ENCODE assay signal across 8 cellular contexts in the genomic region with DNA sequence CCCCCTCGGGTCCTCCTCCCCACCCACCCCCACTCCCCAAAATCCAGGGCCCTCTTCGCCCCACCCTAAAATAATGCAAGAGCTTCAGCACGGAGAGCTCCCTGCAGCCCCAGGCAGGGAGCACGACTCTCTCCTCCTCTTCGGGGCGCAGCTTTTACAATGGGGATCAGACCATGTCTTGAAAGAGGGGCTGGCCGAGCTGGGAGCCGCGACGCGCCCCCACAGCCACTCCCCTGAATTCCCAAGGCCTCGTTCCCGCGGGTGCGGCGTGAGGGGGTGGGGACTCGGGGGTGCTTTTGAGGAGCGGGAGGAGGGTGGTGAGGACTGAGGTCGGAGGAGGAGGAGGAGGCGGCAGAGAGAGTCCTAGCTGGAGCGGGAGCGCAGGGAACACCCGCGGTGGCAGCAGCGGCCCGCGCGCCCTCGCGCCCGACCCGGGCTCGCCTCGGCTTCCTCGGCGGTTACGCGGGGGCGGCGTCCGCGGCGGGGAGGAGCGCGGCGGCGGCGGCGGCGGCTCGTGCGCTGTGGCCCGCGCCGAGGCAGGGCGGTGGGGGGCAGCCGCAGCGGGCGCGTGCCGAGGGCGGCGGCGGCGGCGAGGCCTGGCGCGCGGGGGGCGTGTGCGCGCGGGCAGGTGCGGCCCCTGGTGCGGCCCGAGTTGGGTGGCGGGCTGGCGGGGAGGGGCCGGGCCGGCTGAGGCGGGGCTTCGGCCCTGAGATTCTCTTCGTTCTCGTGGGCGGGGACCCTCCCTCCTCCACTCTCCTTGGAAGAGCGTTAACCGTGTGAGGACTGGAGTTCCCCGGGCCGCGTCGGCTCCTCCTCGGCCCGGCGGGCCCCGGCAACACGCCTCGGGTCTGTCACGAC. TPM values are rescaled to one million over a fixed set of nuclear protein-coding genes. Genes with fewer than 3 reads are reported as not detected.
DNase-seq lines count a peak whose midpoint lies in the region; ATAC-seq, FAIRE-seq and TF ChIP-seq lines count a peak whose summit lies in the region.

A gene (minus strand): TSS at position 666 of the 858 bp plus-strand sequence. CDS start 699 bp downstream, outside the sequence.

- H3K36me3 ChIP-seq in cardiac muscle cell, result no peaks in the 10 kb centered on the region

- in situ Hi-C loops in GM13976 (cut with MboI; ENCODE audit: low sequenced_read_pairs, unreplicated experiment), result no loop called here

- no peaks in the 10 kb centered on the region for H3K9me3 ChIP-seq in A549
- no peaks in the 10 kb centered on the region for H3K9me3 ChIP-seq in cardiac muscle cell (ENCODE audit: low read depth)

- TF ChIP-seq EP300 in A549 (IDR thresholded peaks at IDR 0.05), result no peak

- H3K4me3 ChIP-seq in A549 (peak within 1 kb of the TSS; percentile 52), cardiac muscle cell (peak within 1 kb of the TSS; percentile 48)

- POLR2A ChIA-PET in A549 (lab: Yijun Ruan, JAX), result no interaction called here

- peaks cover 65% of the 10 kb centered on the region for H3K27me3 Mint-ChIP-seq in activated naive CD8-positive, alpha-beta T cell treated with anti-CD3 and anti-CD28 coated beads for 36 hours
- peaks cover 75% of the 10 kb centered on the region for H3K27me3 Mint-ChIP-seq in osteocyte (ENCODE audit: unreplicated experiment)

- peak; percentile 52 to 70 for DNase-seq in A549 (ENCODE audit: low read depth in 1 of 2, low spot score in 1 of 2)
- peak; percentile 75 for DNase-seq in GM13976 (ENCODE audit: low spot score)
- DNase-seq in NCI-H345 (lab: John Stamatoyannopoulos, UW), result peak; percentile 89
- DNase-seq in activated naive CD8-positive, alpha-beta T cell treated with anti-CD3 and anti-CD28 coated beads for 36 hours, result peak; percentile 47
- DNase-seq in cardiac muscle cell (ENCODE audit: low read depth in 1 of 2, low spot score in 1 of 2), result peak; percentile 55 to 86
- no peak for DNase-seq in osteocyte (ENCODE audit: extremely low spot score, unreplicated experiment)

- ATAC-seq in A549 (peak; percentile 90 to 95), HG03039 (IDR thresholded peaks at IDR 0.05; ENCODE audit: unreplicated experiment) (peak; percentile 65), HG03571 (IDR thresholded peaks at IDR 0.05; ENCODE audit: unreplicated experiment) (no peak)

- H3K4me1 Mint-ChIP-seq in activated naive CD8-positive, alpha-beta T cell treated with anti-CD3 and anti-CD28 coated beads for 36 hours, result peaks cover 9% of the 10 kb centered on the region
- peaks cover 13% of the 10 kb centered on the region for H3K4me1 Mint-ChIP-seq in osteocyte (ENCODE audit: unreplicated experiment)

- TF ChIP-seq CTCF in A549 (IDR thresholded peaks at IDR 0.05) (no peak), GM13976 (IDR thresholded peaks at IDR 0.05; ENCODE audit: borderline replicate concordance, control extremely low read depth, extremely low read depth, insufficient read depth, missing control alignments) (no peak), cardiac muscle cell (IDR thresholded peaks at IDR 0.05; ENCODE audit: low read depth, low read length) (no peak), osteocyte (IDR thresholded peaks at IDR 0.05) (no peak)

- FAIRE-seq in A549 (lab: Jason Lieb, UNC), result no peak

- CTCF ChIA-PET in A549 (lab: Yijun Ruan, JAX), result interaction anchor here (0.6 to 1.4 kb wide), 3 partner anchors 12 to 53 kb away, joined by 3 to 5 read pairs (median 3); no protein-coding TSS in a partner anchor

- 3% methylated on average over 43 of the region's 98 CpGs for WGBS in A549 (ENCODE audit: missing lambda C conversion rate)

- H3K9me3 Mint-ChIP-seq in activated naive CD8-positive, alpha-beta T cell treated with anti-CD3 and anti-CD28 coated beads for 36 hours, result no peaks in the 10 kb centered on the region
- no peaks in the 10 kb centered on the region for H3K9me3 Mint-ChIP-seq in osteocyte (ENCODE audit: unreplicated experiment)

- peak within 1 kb of the TSS; percentile 65 for H3K4me3 Mint-ChIP-seq in activated naive CD8-positive, alpha-beta T cell treated with anti-CD3 and anti-CD28 coated beads for 36 hours
- H3K4me3 Mint-ChIP-seq in osteocyte (ENCODE audit: unreplicated experiment), result peak within 1 kb of the TSS; percentile 77

- H3K4me1 ChIP-seq in A549, result peaks cover 5% of the 10 kb centered on the region; the same call in 1 of the 3 replicates
- H3K4me1 ChIP-seq in cardiac muscle cell (ENCODE audit: low read depth), result peaks cover 7% of the 10 kb centered on the region

- no peak; the same call in 1 of the 2 replicates for TF ChIP-seq POLR2A in A549 (IDR thresholded peaks at IDR 0.05; ENCODE audit: low read length)

- no peak for TF ChIP-seq RAD21 in A549 (conservative IDR thresholded peaks at IDR 0.05 in 1 of 2, IDR thresholded peaks at IDR 0.05 in 1 of 2)

- peaks cover 55% of the 10 kb centered on the region for H3K27me3 ChIP-seq in cardiac muscle cell

- peak within 1 kb of the TSS; percentile 90 for H3K4me2 ChIP-seq in A549

- H3K36me3 Mint-ChIP-seq in activated naive CD8-positive, alpha-beta T cell treated with anti-CD3 and anti-CD28 coated beads for 36 hours, result no peaks in the 10 kb centered on the region
- no peaks in the 10 kb centered on the region for H3K36me3 Mint-ChIP-seq in osteocyte (ENCODE audit: unreplicated experiment)

- H3K27ac ChIP-seq in A549, result peak within 1 kb of the TSS; percentile 63 to 88
- H3K27ac ChIP-seq in cardiac muscle cell, result no peak within 1 kb of the TSS

- H3K27ac Mint-ChIP-seq in activated naive CD8-positive, alpha-beta T cell treated with anti-CD3 and anti-CD28 coated beads for 36 hours, result no peak within 1 kb of the TSS
- H3K27ac Mint-ChIP-seq in osteocyte (ENCODE audit: unreplicated experiment), result no peak within 1 kb of the TSS

TF ChIP-seq in A549, 52 proteins besides CTCF, POLR2A, EP300 and RAD21:
- TF ChIP-seq, protein P1, sequence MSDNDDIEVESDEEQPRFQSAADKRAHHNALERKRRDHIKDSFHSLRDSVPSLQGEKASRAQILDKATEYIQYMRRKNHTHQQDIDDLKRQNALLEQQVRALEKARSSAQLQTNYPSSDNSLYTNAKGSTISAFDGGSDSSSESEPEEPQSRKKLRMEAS (IDR thresholded peaks at IDR 0.05), result peak; percentile 64
- TF ChIP-seq PHF8 (IDR thresholded peaks at IDR 0.05; ENCODE audit: borderline replicate concordance, low read depth), result peak; percentile 27; the same call in 1 of the 2 replicates
- TF ChIP-seq, protein P2, sequence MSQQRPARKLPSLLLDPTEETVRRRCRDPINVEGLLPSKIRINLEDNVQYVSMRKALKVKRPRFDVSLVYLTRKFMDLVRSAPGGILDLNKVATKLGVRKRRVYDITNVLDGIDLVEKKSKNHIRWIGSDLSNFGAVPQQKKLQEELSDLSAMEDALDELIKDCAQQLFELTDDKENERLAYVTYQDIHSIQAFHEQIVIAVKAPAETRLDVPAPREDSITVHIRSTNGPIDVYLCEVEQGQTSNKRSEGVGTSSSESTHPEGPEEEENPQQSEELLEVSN (IDR thresholded peaks at IDR 0.05; ENCODE audit: borderline replicate concordance, low read depth), result peak; percentile 69; the same call in 1 of the 2 replicates
- no peak for TF ChIP-seq NPAS2 (CRISPR knock-in tag; IDR thresholded peaks at IDR 0.05; ENCODE audit: borderline replicate concordance)

RNA-seq across cellular contexts. Expression of the gene that starts here (rescaled TPM):
- polyA plus RNA-seq in A549 (2011; rRNA removed), result 2.2 and 2.9 TPM in 2 replicates
- 0.48 and 0.53 TPM in 2 replicates for polyA plus RNA-seq in A549 (2012; cell fraction: cytosol; rRNA removed)
- polyA plus RNA-seq in A549 (2012; cell fraction: nucleus; rRNA removed), result 0.24 and 0.75 TPM in 2 replicates
- 0.80 to 1.5 TPM (median 1.1 TPM) in 3 replicates for polyA plus RNA-seq in A549 (2017; fragmentation: RNase III; extraction: RNeasy Plus Mini Kit Qiagen cat#74134 plus additional on column Dnase treatment)
- polyA minus RNA-seq in A549 (2011; rRNA and poly(A)+ RNA removed), result 6.6 and 7.5 TPM in 2 replicates
- total RNA-seq in activated naive CD8-positive, alpha-beta T cell treated with anti-CD3 and anti-CD28 coated beads for 36 hours, result not detected
- 1.8 and 6.7 TPM in 2 replicates for total RNA-seq in cardiac muscle cell
- 1.9 TPM in 1 of 2 replicates, not detected in the other for polyA plus RNA-seq in cardiac muscle cell
- 0.29 and 0.70 TPM in 2 replicates for total RNA-seq in osteocyte

Comparison
In these comparisons a context has a peak if more than half of its experiments do, and no peak if none do; other contexts are left out.
1. Peak in DNase-seq in activated naive CD8-positive, alpha-beta T cell treated with anti-CD3 and anti-CD28 coated beads for 36 hours; RNA of the gene not detected or under 1 TPM.